ENCODE assay signal across 1 cellular context in the genomic region with DNA sequence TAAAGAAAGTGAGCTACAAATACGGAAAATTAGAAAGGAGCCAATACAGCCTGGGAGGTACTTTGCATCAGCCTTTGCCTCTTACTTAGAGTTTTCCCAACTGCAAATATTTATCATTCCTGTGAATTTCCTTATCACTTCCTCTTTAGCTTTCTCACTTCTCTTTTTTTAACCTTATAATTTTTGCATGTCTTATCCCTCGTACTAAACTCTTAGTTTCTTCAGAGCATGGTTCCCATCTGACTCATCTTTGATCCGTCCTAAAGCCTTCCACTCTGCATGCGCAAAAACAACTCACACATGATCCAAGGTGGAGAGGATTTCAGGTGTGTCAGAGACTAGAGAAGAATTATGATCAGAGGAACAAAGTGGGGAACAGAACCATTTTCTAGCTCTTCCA.
TF ChIP-seq lines count a peak whose summit lies in the region.

No MANE protein-coding gene starts in this region.

TF ChIP-seq in GM23338, 12 proteins besides CTCF, POLR2A, EP300 and RAD21 (continued from another document):
- TF ChIP-seq, protein P1, sequence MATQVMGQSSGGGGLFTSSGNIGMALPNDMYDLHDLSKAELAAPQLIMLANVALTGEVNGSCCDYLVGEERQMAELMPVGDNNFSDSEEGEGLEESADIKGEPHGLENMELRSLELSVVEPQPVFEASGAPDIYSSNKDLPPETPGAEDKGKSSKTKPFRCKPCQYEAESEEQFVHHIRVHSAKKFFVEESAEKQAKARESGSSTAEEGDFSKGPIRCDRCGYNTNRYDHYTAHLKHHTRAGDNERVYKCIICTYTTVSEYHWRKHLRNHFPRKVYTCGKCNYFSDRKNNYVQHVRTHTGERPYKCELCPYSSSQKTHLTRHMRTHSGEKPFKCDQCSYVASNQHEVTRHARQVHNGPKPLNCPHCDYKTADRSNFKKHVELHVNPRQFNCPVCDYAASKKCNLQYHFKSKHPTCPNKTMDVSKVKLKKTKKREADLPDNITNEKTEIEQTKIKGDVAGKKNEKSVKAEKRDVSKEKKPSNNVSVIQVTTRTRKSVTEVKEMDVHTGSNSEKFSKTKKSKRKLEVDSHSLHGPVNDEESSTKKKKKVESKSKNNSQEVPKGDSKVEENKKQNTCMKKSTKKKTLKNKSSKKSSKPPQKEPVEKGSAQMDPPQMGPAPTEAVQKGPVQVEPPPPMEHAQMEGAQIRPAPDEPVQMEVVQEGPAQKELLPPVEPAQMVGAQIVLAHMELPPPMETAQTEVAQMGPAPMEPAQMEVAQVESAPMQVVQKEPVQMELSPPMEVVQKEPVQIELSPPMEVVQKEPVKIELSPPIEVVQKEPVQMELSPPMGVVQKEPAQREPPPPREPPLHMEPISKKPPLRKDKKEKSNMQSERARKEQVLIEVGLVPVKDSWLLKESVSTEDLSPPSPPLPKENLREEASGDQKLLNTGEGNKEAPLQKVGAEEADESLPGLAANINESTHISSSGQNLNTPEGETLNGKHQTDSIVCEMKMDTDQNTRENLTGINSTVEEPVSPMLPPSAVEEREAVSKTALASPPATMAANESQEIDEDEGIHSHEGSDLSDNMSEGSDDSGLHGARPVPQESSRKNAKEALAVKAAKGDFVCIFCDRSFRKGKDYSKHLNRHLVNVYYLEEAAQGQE (IDR thresholded peaks at IDR 0.05; ENCODE audit: unreplicated experiment) = no peak
- TF ChIP-seq STAT1 (IDR thresholded peaks at IDR 0.05; ENCODE audit: unreplicated experiment) (no peak), ZNF331 (CRISPR knock-in tag; IDR thresholded peaks at IDR 0.05; ENCODE audit: low read depth) (no peak), CREB1 (CRISPR knock-in tag; IDR thresholded peaks at IDR 0.05; ENCODE audit: low read depth) (no peak)
